In the genomic region with DNA sequence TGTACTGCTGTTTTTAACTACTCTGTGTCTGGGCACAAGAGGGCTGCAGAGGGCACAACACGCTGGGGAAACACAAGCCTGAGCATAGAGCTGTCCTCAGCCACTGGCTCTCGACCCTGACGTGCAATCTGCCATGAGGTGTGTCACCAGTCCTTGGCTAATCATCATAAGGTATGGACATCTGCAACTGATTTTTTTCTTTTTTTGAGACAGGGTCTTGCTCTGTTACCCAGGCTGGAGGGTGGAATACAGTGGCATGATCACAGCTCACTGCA, we compare ENCODE assay signal across 12 cellular contexts. TPM values are rescaled to one million over a fixed set of nuclear protein-coding genes. Genes with fewer than 3 reads are reported as not detected.
A peak's percentile ranks its signal among the peaks of the same experiment; 100 is the strongest.
DNase-seq lines count a peak whose midpoint lies in the region; ATAC-seq, FAIRE-seq and TF ChIP-seq lines count a peak whose summit lies in the region.
"Had no signal": no experiment of that assay in that cellular context is flagged by ENCODE, and none has a peak within 500 bp of the region (broad histone marks: within the 10 kb centered on the region; RNA-seq: fewer than 3 reads in every experiment).

No MANE protein-coding gene starts in this region.

- peak overlapping the region; percentile 23 for H3K27ac ChIP-seq in CD4-positive, CD25-positive, alpha-beta regulatory T cell (ENCODE audit: insufficient read depth, low read length, poor library complexity, severe bottlenecking)
- peak overlapping the region; percentile 50 for H3K27ac ChIP-seq in SJSA1
- peak overlapping the region; percentile 89 for H3K27ac ChIP-seq in fibroblast of lung (ENCODE audit: insufficient read depth, low read length)
- H3K27ac ChIP-seq in rectal smooth muscle tissue (ENCODE audit: low read depth, low read length) = peak overlapping the region; percentile 92

- no peak for TF ChIP-seq POLR2A in GM12891 (IDR thresholded peaks at IDR 0.05; ENCODE audit: low read depth, low read length)

- no peak overlapping the region for H3K4me3 ChIP-seq in CD4-positive, CD25-positive, alpha-beta regulatory T cell (ENCODE audit: low read depth, low read length)
- no peak overlapping the region for H3K4me3 ChIP-seq in SJSA1
- no peak overlapping the region for H3K4me3 ChIP-seq in fibroblast of lung (replicated peaks in 1 of 4; ENCODE audit: control extremely low read depth in 1 of 4, insufficient read depth in 1 of 4, low read depth in 3 of 4, low read length in 4 of 4)
- H3K4me3 ChIP-seq in rectal smooth muscle tissue (ENCODE audit: low read length) = no peak overlapping the region
- H3K4me3 ChIP-seq: Peyer's patch had no signal

- peak overlapping the region in 2 of 4 donors; percentile 33 to 48 for H3K4me3 Mint-ChIP-seq in CD4-positive, CD25-positive, alpha-beta regulatory T cell

- H3K9ac ChIP-seq in fibroblast of lung (ENCODE audit: insufficient read depth, low read length) = no peak overlapping the region
- H3K9ac ChIP-seq in rectal smooth muscle tissue (ENCODE audit: low read length) = no peak overlapping the region

- no peak for ATAC-seq in CD4-positive, CD25-positive, alpha-beta regulatory T cell (ENCODE audit: low read depth in 2 of 2)
- ATAC-seq in HG02970 (IDR thresholded peaks at IDR 0.05; ENCODE audit: low FRiP score, unreplicated experiment) = no peak

- no peaks in the 10 kb centered on the region for H3K9me3 ChIP-seq in CD4-positive, CD25-positive, alpha-beta regulatory T cell (ENCODE audit: control insufficient read depth in 2 of 2, low read length in 2 of 2)
- H3K9me3 ChIP-seq in SJSA1 (replicated peaks) (no peaks in the 10 kb centered on the region), fibroblast of lung (ENCODE audit: control insufficient read depth, insufficient read depth, low read depth, low read length) (no peaks in the 10 kb centered on the region)
- H3K9me3 ChIP-seq: Peyer's patch had no signal

- H3K27me3 Mint-ChIP-seq in CD4-positive, CD25-positive, alpha-beta regulatory T cell = no peaks in the 10 kb centered on the region

- no peak for FAIRE-seq in GM12891 (lab: Jason Lieb, UNC)

- peak overlapping the region; percentile 43 to 91 (median 89) for H3K27ac Mint-ChIP-seq in CD4-positive, CD25-positive, alpha-beta regulatory T cell

- H3K4me1 ChIP-seq in CD4-positive, CD25-positive, alpha-beta regulatory T cell (ENCODE audit: control insufficient read depth, insufficient read depth, low read length, poor library complexity, severe bottlenecking) = peaks cover 89% of the 10 kb centered on the region
- H3K4me1 ChIP-seq in SJSA1 (replicated peaks) = peaks cover 83% of the 10 kb centered on the region
- H3K4me1 ChIP-seq in fibroblast of lung (ENCODE audit: control insufficient read depth, extremely low read depth, insufficient read depth, low read length) = peaks cover 76% of the 10 kb centered on the region
- peaks cover 61% of the 10 kb centered on the region for H3K4me1 ChIP-seq in rectal smooth muscle tissue (ENCODE audit: control insufficient read depth, insufficient read depth, low read length)

- no peak overlapping the region for H3K4me2 ChIP-seq in fibroblast of lung (ENCODE audit: extremely low read depth, insufficient read depth, low read length)

- peaks cover 32 to 88% (median 48%) of the 10 kb centered on the region in 4 donors for H3K4me1 Mint-ChIP-seq in CD4-positive, CD25-positive, alpha-beta regulatory T cell

- H3K9me3 Mint-ChIP-seq in CD4-positive, CD25-positive, alpha-beta regulatory T cell = no peaks in the 10 kb centered on the region

- H3K27me3 ChIP-seq in CD4-positive, CD25-positive, alpha-beta regulatory T cell (ENCODE audit: control insufficient read depth, insufficient read depth, low read length) = no peaks in the 10 kb centered on the region
- H3K27me3 ChIP-seq in SJSA1 (replicated peaks) = no peaks in the 10 kb centered on the region
- H3K27me3 ChIP-seq in fibroblast of lung (ENCODE audit: control insufficient read depth, insufficient read depth, low read length) = no peaks in the 10 kb centered on the region
- H3K27me3 ChIP-seq in rectal smooth muscle tissue (ENCODE audit: control insufficient read depth, insufficient read depth, low read length) = no peaks in the 10 kb centered on the region
- H3K27me3 ChIP-seq: Peyer's patch had no signal

- no peak for TF ChIP-seq CTCF in fibroblast of lung (conservative IDR thresholded peaks at IDR 0.05 in 1 of 2, IDR thresholded peaks at IDR 0.05 in 1 of 2; ENCODE audit: low read depth in 1 of 2, low read length in 2 of 2)

- peaks cover 5% of the 10 kb centered on the region for H3K36me3 ChIP-seq in CD4-positive, CD25-positive, alpha-beta regulatory T cell (ENCODE audit: control insufficient read depth, insufficient read depth, low read length)
- H3K36me3 ChIP-seq in SJSA1 = no peaks in the 10 kb centered on the region
- no peaks in the 10 kb centered on the region for H3K36me3 ChIP-seq in fibroblast of lung (ENCODE audit: control insufficient read depth, insufficient read depth, low read length)
- no peaks in the 10 kb centered on the region for H3K36me3 ChIP-seq in rectal smooth muscle tissue (ENCODE audit: control insufficient read depth, insufficient read depth, low read length)
- H3K36me3 ChIP-seq: Peyer's patch had no signal

- H3K36me3 Mint-ChIP-seq in CD4-positive, CD25-positive, alpha-beta regulatory T cell = no peaks in the 10 kb centered on the region

- H2AFZ ChIP-seq in fibroblast of lung (ENCODE audit: low read length) = no peak overlapping the region

- no peaks in the 10 kb centered on the region for H4K20me1 ChIP-seq in fibroblast of lung (ENCODE audit: control insufficient read depth, extremely low read depth, insufficient read depth, low read length)

- H3K79me2 ChIP-seq in fibroblast of lung (ENCODE audit: control insufficient read depth, insufficient read depth, low read length) = peaks cover 83% of the 10 kb centered on the region

- peak in 1 of 3 donors; percentile 35 for DNase-seq in CD4-positive, CD25-positive, alpha-beta regulatory T cell
- DNase-seq in SJSA1 (ENCODE audit: low read depth in 1 of 2, low spot score in 2 of 2) (no peak), fibroblast of lung (ENCODE audit: low read depth in 2 of 2) (no peak), GM12891 (ENCODE audit: insufficient read length, low spot score) (no peak), GOT3 (lab: John Stamatoyannopoulos, UW) (no peak), NCI-H774 (lab: John Stamatoyannopoulos, UW) (no peak)
- DNase-seq: activated CD4-positive, alpha-beta T cell treated with anti-CD3 and anti-CD28 coated beads, Interleukin-2, amount 50 U/mL, for 4 hours; NCI-H1436 treated with DMSO at 0.1 percent for 48 hours; Peyer's patch; posterior cingulate gyrus had no signal

TF ChIP-seq in GM12891, 5 proteins besides CTCF, POLR2A, EP300 and RAD21:
- no peak for TF ChIP-seq PAX5 (IDR thresholded peaks at IDR 0.05; ENCODE audit: insufficient read depth, low read length, severe bottlenecking)
- TF ChIP-seq TAF1 (IDR thresholded peaks at IDR 0.05; ENCODE audit: low read depth, low read length) = no peak
- no peak for TF ChIP-seq POLR2AphosphoS5 (IDR thresholded peaks at IDR 0.05; ENCODE audit: low read depth, low read length)
- TF ChIP-seq POU2F2 (IDR thresholded peaks at IDR 0.05; ENCODE audit: low read depth, low read length) = no peak
- TF ChIP-seq SPI1 (IDR thresholded peaks at IDR 0.05; ENCODE audit: low read depth, low read length) = no peak

RNA-seq across cellular contexts. Expression of a gene that starts 29.5 kb away (rescaled TPM):
- 205 TPM for total RNA-seq in CD4-positive, CD25-positive, alpha-beta regulatory T cell
- polyA plus RNA-seq in CD4-positive, CD25-positive, alpha-beta regulatory T cell = 10 to 100 TPM; 64.3 to 89.5 (median 73.5) TPM
- 26.4 and 44.2 TPM in 2 replicates for total RNA-seq in SJSA1 (2014; rRNA removed; shearing (Covaris generic))
- 9.2 and 21.5 TPM in 2 replicates for total RNA-seq in fibroblast of lung
- polyA plus RNA-seq in fibroblast of lung = 31.4 and 59.3 TPM in 2 replicates
- polyA plus RNA-seq in fibroblast of lung (2012) = 84.4 and 134 TPM in 2 replicates
- polyA minus RNA-seq in fibroblast of lung (ENCODE audit: low replicate concordance) = 413 and 630 TPM in 2 replicates
- polyA plus RNA-seq in GM12891 (2012; ENCODE audit: low read depth, missing spikeins) = 17.6 TPM

RNA-seq across cellular contexts. Expression of a gene that starts 35.1 kb away (rescaled TPM):
- total RNA-seq in CD4-positive, CD25-positive, alpha-beta regulatory T cell = 1,127 TPM
- polyA plus RNA-seq in CD4-positive, CD25-positive, alpha-beta regulatory T cell = 1,000 to 10,000 TPM in 3 of 4 donors, 100 to 1,000 TPM in 1; 998 to 1,871 (median 1,438) TPM
- total RNA-seq in SJSA1 (2014; rRNA removed; shearing (Covaris generic)) = 2,307 and 4,128 TPM in 2 replicates
- total RNA-seq in fibroblast of lung = 3,063 and 3,837 TPM in 2 replicates
- 5,137 and 6,435 TPM in 2 replicates for polyA plus RNA-seq in fibroblast of lung
- polyA plus RNA-seq in fibroblast of lung (2012) = 2,788 and 3,168 TPM in 2 replicates
- 5,479 and 5,944 TPM in 2 replicates for polyA minus RNA-seq in fibroblast of lung (ENCODE audit: low replicate concordance)
- polyA plus RNA-seq in GM12891 (2012; ENCODE audit: low read depth, missing spikeins) = 5,981 TPM

RNA-seq across cellular contexts. Expression of a gene that starts 41.5 kb away (rescaled TPM):
- total RNA-seq in CD4-positive, CD25-positive, alpha-beta regulatory T cell = 115 TPM
- 10 to 100 TPM; 17.0 to 27.5 (median 20.9) TPM for polyA plus RNA-seq in CD4-positive, CD25-positive, alpha-beta regulatory T cell
- 41.0 and 47.4 TPM in 2 replicates for total RNA-seq in SJSA1 (2014; rRNA removed; shearing (Covaris generic))
- 86.8 and 93.1 TPM in 2 replicates for total RNA-seq in fibroblast of lung
- 30.8 and 45.8 TPM in 2 replicates for polyA plus RNA-seq in fibroblast of lung
- polyA plus RNA-seq in fibroblast of lung (2012) = 35.6 and 52.5 TPM in 2 replicates
- 310 and 482 TPM in 2 replicates for polyA minus RNA-seq in fibroblast of lung (ENCODE audit: low replicate concordance)
- polyA plus RNA-seq in GM12891 (2012; ENCODE audit: low read depth, missing spikeins) = 39.6 TPM

RNA-seq across cellular contexts. Expression of a gene that starts 55.6 kb away (rescaled TPM):
- 12,754 TPM for total RNA-seq in CD4-positive, CD25-positive, alpha-beta regulatory T cell
- 100 to 1,000 TPM in 1 of 4 donors, 10 to 100 TPM in 1, not detected in 2; 49.3 to 132 TPM for polyA plus RNA-seq in CD4-positive, CD25-positive, alpha-beta regulatory T cell
- under 0.01 TPM in 2 replicates for total RNA-seq in SJSA1 (2014; rRNA removed; shearing (Covaris generic))
- total RNA-seq in fibroblast of lung = under 0.01 TPM in 2 replicates
- polyA plus RNA-seq in fibroblast of lung = under 0.01 TPM in 1 of 2 replicates, not detected in the other
- 55.5 and 161 TPM in 2 replicates for polyA plus RNA-seq in fibroblast of lung (2012)
- polyA minus RNA-seq in fibroblast of lung (ENCODE audit: low replicate concordance) = under 0.01 TPM in 2 replicates
- 266 TPM for polyA plus RNA-seq in GM12891 (2012; ENCODE audit: low read depth, missing spikeins)

RNA-seq across cellular contexts. Expression of a gene that starts 57.0 kb away (rescaled TPM):
- 1,793 TPM for total RNA-seq in CD4-positive, CD25-positive, alpha-beta regulatory T cell
- not detected for polyA plus RNA-seq in CD4-positive, CD25-positive, alpha-beta regulatory T cell
- under 0.01 TPM in 2 replicates for total RNA-seq in SJSA1 (2014; rRNA removed; shearing (Covaris generic))
- total RNA-seq in fibroblast of lung = under 0.01 TPM in 2 replicates
- polyA plus RNA-seq in fibroblast of lung = not detected in 2 replicates
- polyA plus RNA-seq in fibroblast of lung (2012) = 194 and 235 TPM in 2 replicates
- polyA minus RNA-seq in fibroblast of lung (ENCODE audit: low replicate concordance) = under 0.01 TPM in 2 replicates
- polyA plus RNA-seq in GM12891 (2012; ENCODE audit: low read depth, missing spikeins) = 207 TPM

Comparison
In these comparisons a context has a peak if more than half of its experiments do, and no peak if none do; other contexts are left out.
1. H3K27ac ChIP-seq: peak in every context shown above with its lines; median percentile 92 in rectal smooth muscle tissue; 89 in fibroblast of lung; 50 in SJSA1; 23 in CD4-positive, CD25-positive, alpha-beta regulatory T cell.